Comparison of ENCODE assay signal across 18 cellular contexts in genomic region chr3:8559351-8559750, GRCh38. TPM values are rescaled to one million over a fixed set of nuclear protein-coding genes. Genes with fewer than 3 reads are reported as not detected.
DNase-seq lines count a peak whose midpoint lies in the region; ATAC-seq and TF ChIP-seq lines count a peak whose summit lies in the region.
"Had no signal": no experiment of that assay in that cellular context is flagged by ENCODE, and none has a peak within 500 bp of the region (broad histone marks: within the 10 kb centered on the region; RNA-seq: fewer than 3 reads in every experiment).

No MANE protein-coding gene starts in this region.

- H3K23ac ChIP-seq in mesenchymal stem cell (ENCODE audit: low read length in 2 of 2) = no peak overlapping the region

- no peak overlapping the region for H3K4me3 ChIP-seq in right atrium auricular region
- no peak overlapping the region for H3K4me3 ChIP-seq in mesenchymal stem cell (ENCODE audit: insufficient read depth in 1 of 2, low read depth in 1 of 2, low read length in 2 of 2)
- H3K4me3 ChIP-seq in skeletal muscle satellite cell (ENCODE audit: low read length) = no peak overlapping the region

- H2BK5ac ChIP-seq in mesenchymal stem cell (ENCODE audit: low read depth, low read length, poor library complexity, severe bottlenecking) = no peak overlapping the region

- H3K14ac ChIP-seq in mesenchymal stem cell (ENCODE audit: low read length in 2 of 2) = no peak overlapping the region

- no peak for ATAC-seq in Right ventricle myocardium superior (ENCODE audit: poor library complexity)
- ATAC-seq: HCT116 had no signal

- H3K4me2 ChIP-seq in mesenchymal stem cell (ENCODE audit: low read length, poor library complexity, severe bottlenecking) = no peak overlapping the region
- H3K4me2 ChIP-seq in skeletal muscle satellite cell (ENCODE audit: low read length) = no peak overlapping the region

- intact Hi-C loops in Right ventricle myocardium superior (cut with DNase I) = no loop called here

- H3K27ac ChIP-seq in right atrium auricular region (peak overlapping the region; percentile 67 to 79), mesenchymal stem cell (ENCODE audit: low read length, poor library complexity, severe bottlenecking) (no peak overlapping the region)

- H2BK120ac ChIP-seq in mesenchymal stem cell (ENCODE audit: low read depth, low read length) = no peak overlapping the region

- peaks cover 18% of the 10 kb centered on the region for H3K36me3 ChIP-seq in right atrium auricular region
- H3K36me3 ChIP-seq in mesenchymal stem cell (ENCODE audit: control insufficient read depth in 1 of 2, insufficient read depth in 2 of 2, low read depth in 1 of 2, low read length in 2 of 2) = peaks cover 8 to 11% of the 10 kb centered on the region in 2 experiments
- peaks cover 24% of the 10 kb centered on the region for H3K36me3 ChIP-seq in skeletal muscle satellite cell (ENCODE audit: insufficient read depth, low read length)

- H3K18ac ChIP-seq in mesenchymal stem cell (ENCODE audit: low read depth in 1 of 2, low read length in 2 of 2) = peak overlapping the region; percentile 13 to 29

- no peak overlapping the region for H3K9ac ChIP-seq in mesenchymal stem cell (ENCODE audit: low read length)
- peak overlapping the region; percentile 78 for H3K9ac ChIP-seq in skeletal muscle satellite cell (ENCODE audit: low read depth, low read length)

- H4K8ac ChIP-seq in mesenchymal stem cell (ENCODE audit: low read length) = no peak overlapping the region

- WGBS in mesenchymal stem cell = 97% methylated on average over 6 of the region's 6 CpGs

- DNase-seq in right atrium auricular region (ENCODE audit: low spot score) (no peak), Right ventricle myocardium superior (no peak), mesenchymal stem cell (no peak), KG1 (lab: John Stamatoyannopoulos, UW) (no peak), NCI-H2196 treated with DMSO at 0.1 percent for 48 hours (lab: John Stamatoyannopoulos, UW; ENCODE audit: unreplicated experiment) (no peak), cortex of kidney (lab: John Stamatoyannopoulos, UW) (no peak), activated gamma-delta T cell treated with Interleukin-2 at 50 U/mL for 16 hours (no peak)
- DNase-seq: 8988T, DMS79 treated with DMSO at 0.1 percent for 48 hours, GOT3, KBM-7, NCI-H187, NCI-H226, NCI-H82, RPMI8226, SIG-M5 had no signal

- H3K4me1 ChIP-seq in right atrium auricular region (peaks cover 0 to 81% of the 10 kb centered on the region in 2 donors), mesenchymal stem cell (ENCODE audit: control insufficient read depth, insufficient read depth, low read depth, low read length) (peaks cover 20% of the 10 kb centered on the region), skeletal muscle satellite cell (ENCODE audit: control insufficient read depth, insufficient read depth, low read length) (peaks cover 67% of the 10 kb centered on the region)

- peaks cover 15% of the 10 kb centered on the region for H3K79me1 ChIP-seq in mesenchymal stem cell (replicated peaks; ENCODE audit: low read length, poor library complexity, severe bottlenecking)

- H4K91ac ChIP-seq in mesenchymal stem cell (ENCODE audit: low read length) = no peak overlapping the region

- H3K4ac ChIP-seq in mesenchymal stem cell (ENCODE audit: low read depth in 1 of 2, low read length in 2 of 2) = peak overlapping the region; percentile 22 to 25

- H3K9me3 ChIP-seq in right atrium auricular region (no peaks in the 10 kb centered on the region), mesenchymal stem cell (ENCODE audit: control insufficient read depth, low read length) (no peaks in the 10 kb centered on the region), skeletal muscle satellite cell (replicated peaks; ENCODE audit: low read length) (no peaks in the 10 kb centered on the region)

- no peak overlapping the region for H2BK15ac ChIP-seq in mesenchymal stem cell (ENCODE audit: low read depth, poor library complexity, severe bottlenecking)

- H2AK5ac ChIP-seq in mesenchymal stem cell (ENCODE audit: low read length, severe bottlenecking) = peak overlapping the region; percentile 63

- H3K27me3 ChIP-seq in right atrium auricular region (no peaks in the 10 kb centered on the region), mesenchymal stem cell (ENCODE audit: control insufficient read depth in 1 of 2, insufficient read depth in 1 of 2, low read length in 2 of 2) (no peaks in the 10 kb centered on the region), skeletal muscle satellite cell (ENCODE audit: control insufficient read depth, insufficient read depth, low read length) (no peaks in the 10 kb centered on the region)

- no peak for TF ChIP-seq CTCF in right atrium auricular region (IDR thresholded peaks at IDR 0.05)

- peak overlapping the region; percentile 8 to 84 for H2BK12ac ChIP-seq in mesenchymal stem cell (ENCODE audit: low read length in 2 of 2)

- H2AFZ ChIP-seq in mesenchymal stem cell (ENCODE audit: low read depth, low read length) = no peak overlapping the region

RNA-seq across cellular contexts. Expression of gene LMCD1, which starts 57.7 kb away (rescaled TPM):
- total RNA-seq in right atrium auricular region (10 to 100 TPM; 73.5 to 79.0 TPM), Right ventricle myocardium superior (49.6 TPM)
- polyA plus RNA-seq in mesenchymal stem cell (2013, experiment 1 of 2) = 22.4 TPM
- 23.5 TPM for polyA plus RNA-seq in mesenchymal stem cell (2013, experiment 2 of 2)
- total RNA-seq in skeletal muscle satellite cell (2012; rRNA removed) = 17.5 and 29.5 TPM in 2 replicates
